Comparison of ENCODE assay signal across 22 cellular contexts in the genomic region with DNA sequence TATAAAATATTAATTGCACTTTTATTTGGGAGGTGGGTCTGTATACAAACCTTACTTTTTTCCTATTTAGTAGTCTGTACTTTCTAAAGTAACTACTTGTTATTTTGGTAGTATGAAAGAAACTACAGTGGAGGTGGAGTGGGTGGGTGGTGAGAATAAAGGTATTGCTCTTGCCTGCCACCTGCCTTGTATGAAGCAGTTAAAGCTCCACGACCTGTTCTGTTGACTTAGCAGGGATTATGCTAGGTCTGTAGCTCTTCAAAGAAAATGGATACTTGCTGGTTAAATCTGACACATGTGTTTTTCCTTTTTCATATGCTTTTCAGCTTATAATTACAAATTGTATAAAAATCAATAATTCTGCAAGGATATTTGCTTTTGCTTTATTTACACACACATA.
A peak's percentile ranks its signal among the peaks of the same experiment; 100 is the strongest.
DNase-seq lines count a peak whose midpoint lies in the region; ATAC-seq and TF ChIP-seq lines count a peak whose summit lies in the region.
"Had no signal": no experiment of that assay in that cellular context is flagged by ENCODE, and none has a peak within 500 bp of the region (broad histone marks: within the 10 kb centered on the region; RNA-seq: fewer than 3 reads in every experiment).

No MANE protein-coding gene starts in this region.

- H3K27me3 ChIP-seq in tibial artery, result no peaks in the 10 kb centered on the region
- H3K27me3 ChIP-seq: breast epithelium, colonic mucosa, tibial nerve had no signal

- TF ChIP-seq CTCF in tibial artery (IDR thresholded peaks at IDR 0.05), result no peak

- no peak overlapping the region for H3K4me3 ChIP-seq in tibial artery
- H3K4me3 ChIP-seq: A549, breast epithelium, colonic mucosa, spleen, tibial nerve had no signal

- H3K27ac ChIP-seq in tibial artery, result no peak overlapping the region
- H3K27ac ChIP-seq: A549, breast epithelium, colonic mucosa, spleen, tibial nerve had no signal

- no peaks in the 10 kb centered on the region for H3K9me3 ChIP-seq in tibial artery
- H3K9me3 ChIP-seq: Caco-2, colonic mucosa, tibial nerve had no signal

- no peaks in the 10 kb centered on the region for H3K36me3 ChIP-seq in tibial artery
- H3K36me3 ChIP-seq: breast epithelium, colonic mucosa, spleen, tibial nerve had no signal

- peak; percentile 3 to 39 for DNase-seq in NCI-H2081 (lab: John Stamatoyannopoulos, UW)
- DNase-seq in NCI-H2081 treated with DMSO at 0.1 percent for 48 hours (lab: John Stamatoyannopoulos, UW), result no peak
- peak; percentile 5 for DNase-seq in NCI-H2196 treated with DMSO at 0.1 percent for 48 hours (lab: John Stamatoyannopoulos, UW; ENCODE audit: unreplicated experiment)
- DNase-seq in SW480 (ENCODE audit: low spot score), result peak; percentile 14
- no peak for DNase-seq in tibial artery
- DNase-seq in left cardiac atrium, result no peak
- DNase-seq in NK-92 (lab: John Stamatoyannopoulos, UW; ENCODE audit: unreplicated experiment), result no peak
- DNase-seq: activated naive CD4-positive, alpha-beta T cell treated with Interleukin-2 at 50 U/mL for 16 hours; activated T-cell treated with anti-CD3 and anti-CD28 coated beads, Interleukin-2, amount 50 U/mL, for 1 hour; colonic mucosa; EL; HFFc6; NCI-H526; spleen; stimulated activated CD4-positive, alpha-beta T cell treated with anti-CD3 and anti-CD28 coated beads, Interleukin-4, amount 100 ng/mL, for 4 hours; stimulated activated naive CD8-positive, alpha-beta T cell treated with anti-CD3 and anti-CD28 coated beads, Interleukin-15, Interleukin-2, amounts not matched to agents 100 U/mL and 50 U/mL, for 24 hours had no signal

- intact Hi-C loops in tibial artery (cut with DNase I; ENCODE audit: low total_unique reads), result no loop called here
- intact Hi-C loops in left cardiac atrium (cut with DNase I), result no loop called here

- no peaks in the 10 kb centered on the region for H3K4me1 ChIP-seq in tibial artery
- H3K4me1 ChIP-seq: breast epithelium, Caco-2, colonic mucosa, spleen, tibial nerve had no signal

- no peak for ATAC-seq in left cardiac atrium
- ATAC-seq in HG02981 (IDR thresholded peaks at IDR 0.05; ENCODE audit: unreplicated experiment), result no peak
- ATAC-seq: A549; Right ventricle myocardium inferior; stimulated activated naive CD8-positive, alpha-beta T cell treated with anti-CD3 and anti-CD28 coated beads, Interleukin-15, Interleukin-2, amounts not matched to agents 100 U/mL and 50 U/mL, for 24 hours had no signal

Comparison
In these comparisons a context has a peak if more than half of its experiments do, and no peak if none do; other contexts are left out.
1. DNase-seq: peak in NCI-H2081 (2 of 2), NCI-H2196 treated with DMSO at 0.1 percent for 48 hours (single experiment) and SW480 (single experiment); none in NCI-H2081 treated with DMSO at 0.1 percent for 48 hours (single experiment), tibial artery (0 of 2), left cardiac atrium (single experiment) and NK-92 (single experiment).